ENCODE assay signal across 32 cellular contexts in genomic region chr1:63305043-63305442, GRCh38. TPM values are rescaled to one million over a fixed set of nuclear protein-coding genes. Genes with fewer than 3 reads are reported as not detected.
"Had no signal": no experiment of that assay in that cellular context is flagged by ENCODE, and none has a peak within 500 bp of the region (broad histone marks: within the 10 kb centered on the region; RNA-seq: fewer than 3 reads in every experiment).

No MANE protein-coding gene starts in this region.

- H3K9me3 Mint-ChIP-seq: activated CD8-positive, alpha-beta T cell treated with anti-CD3 and anti-CD28 coated beads for 36 hours; activated T-helper 17 cell treated with anti-CD3 and anti-CD28 coated beads, Interleukin-2, amount 50 U/mL, for 72 hours; central memory CD8-positive, alpha-beta T cell; effector memory CD8-positive, alpha-beta T cell had no signal

- H3K27ac ChIP-seq: brain microvascular endothelial cell, esophagus muscularis mucosa, foreskin keratinocyte, gastrocnemius medialis, heart left ventricle had no signal

- DNase-seq: activated CD4-positive, alpha-beta T cell treated with anti-CD3 and anti-CD28 coated beads for 1 hour; activated CD4-positive, alpha-beta T cell treated with anti-CD3 and anti-CD28 coated beads for 4 hours; activated CD4-positive, alpha-beta T cell treated with anti-CD3 and anti-CD28 coated beads, Interleukin-2, amount 50 U/mL, for 1 hour; activated CD4-positive, alpha-beta T cell treated with anti-CD3 and anti-CD28 coated beads, Interleukin-2, amount 50 U/mL, for 48 hours; activated CD8-positive, alpha-beta memory T cell treated with anti-CD3 and anti-CD28 coated beads for 24 hours; activated CD8-positive, alpha-beta T cell treated with anti-CD3 and anti-CD28 coated beads for 36 hours; activated effector memory CD4-positive, alpha-beta T cell treated with Interleukin-2 at 50 U/mL for 16 hours; activated gamma-delta T cell treated with Interleukin-2 at 50 U/mL for 16 hours; activated naive CD4-positive, alpha-beta T cell treated with anti-CD3 and anti-CD28 coated beads, Interleukin-2, amount 50 U/mL, for 16 hours; activated naive CD4-positive, alpha-beta T cell treated with Interleukin-2 at 50 U/mL for 16 hours; activated T-cell treated with anti-CD3 and anti-CD28 coated beads, Interleukin-2, amount 50 U/mL, for 4 hours; amniotic stem cell; anterior cingulate cortex; brain microvascular endothelial cell; cortex of kidney; dermis blood vessel endothelial cell; effector CD4-positive, alpha-beta T cell; effector memory CD8-positive, alpha-beta T cell; erythroblast; foreskin keratinocyte; gastrocnemius medialis; glutamatergic neuron; heart left ventricle; T-helper 1 cell; T-helper 2 cell had no signal

- H3K27ac Mint-ChIP-seq: activated CD8-positive, alpha-beta T cell treated with anti-CD3 and anti-CD28 coated beads for 36 hours; activated naive CD8-positive, alpha-beta T cell; activated T-helper 17 cell treated with anti-CD3 and anti-CD28 coated beads, Interleukin-2, amount 50 U/mL, for 72 hours; effector memory CD8-positive, alpha-beta T cell had no signal

- H3K4me1 Mint-ChIP-seq: activated T-helper 17 cell treated with anti-CD3 and anti-CD28 coated beads, Interleukin-2, amount 50 U/mL, for 72 hours; central memory CD8-positive, alpha-beta T cell had no signal

- H3K4me3 Mint-ChIP-seq: activated CD8-positive, alpha-beta T cell treated with anti-CD3 and anti-CD28 coated beads for 36 hours; activated naive CD8-positive, alpha-beta T cell; activated T-cell treated with anti-CD3 and anti-CD28 coated beads, Interleukin-2, amount 50 U/mL, for 4 hours; activated T-helper 17 cell treated with anti-CD3 and anti-CD28 coated beads, Interleukin-2, amount 50 U/mL, for 72 hours; central memory CD8-positive, alpha-beta T cell; effector memory CD8-positive, alpha-beta T cell had no signal

- H3K36me3 ChIP-seq: brain microvascular endothelial cell, esophagus muscularis mucosa, gastrocnemius medialis, heart left ventricle had no signal

- H3K4me1 ChIP-seq: esophagus muscularis mucosa, foreskin keratinocyte, gastrocnemius medialis, heart left ventricle had no signal

- H3K4me3 ChIP-seq: esophagus muscularis mucosa, gastrocnemius medialis, heart left ventricle had no signal

- H3K9me3 ChIP-seq: gastrocnemius medialis had no signal

- ATAC-seq: activated CD8-positive, alpha-beta T cell treated with anti-CD3 and anti-CD28 coated beads for 36 hours; activated T-cell treated with anti-CD3 and anti-CD28 coated beads, Interleukin-2, amount 50 U/mL, for 4 hours; activated T-helper 17 cell treated with anti-CD3 and anti-CD28 coated beads, Interleukin-2, amount 50 U/mL, for 72 hours; effector memory CD8-positive, alpha-beta T cell; foreskin keratinocyte; gastrocnemius medialis; heart left ventricle had no signal

RNA-seq across cellular contexts. Expression of gene FOXD3, which starts 17.3 kb away (rescaled TPM):
- total RNA-seq: activated CD8-positive, alpha-beta T cell treated with anti-CD3 and anti-CD28 coated beads for 36 hours; activated T-cell treated with anti-CD3 and anti-CD28 coated beads, Interleukin-2, amount 50 U/mL, for 4 hours; activated T-helper 17 cell treated with anti-CD3 and anti-CD28 coated beads, Interleukin-2, amount 50 U/mL, for 72 hours; astrocyte; bronchial epithelial cell; cerebellum; dermis blood vessel endothelial cell; foreskin keratinocyte had no signal
